26 cellular contexts compared by ENCODE assay signal in genomic region chr9:36825179-36825578, GRCh38.
"Had no signal": no experiment of that assay in that cellular context is flagged by ENCODE, and none has a peak within 500 bp of the region (broad histone marks: within the 10 kb centered on the region; RNA-seq: fewer than 3 reads in every experiment).

No MANE protein-coding gene starts in this region.

- DNase-seq: activated CD4-positive, alpha-beta memory T cell treated with anti-CD3 and anti-CD28 coated beads, Interleukin-2, amount 10 ng/mL, durations not matched to agents 7 days and 5 days; activated CD4-positive, alpha-beta T cell treated with anti-CD3 and anti-CD28 coated beads for 1 hour; activated CD4-positive, alpha-beta T cell treated with anti-CD3 and anti-CD28 coated beads for 4 hours; activated CD4-positive, alpha-beta T cell treated with anti-CD3 and anti-CD28 coated beads, Interleukin-2, amount 10 ng/mL, durations not matched to agents 7 days and 5 days; activated CD4-positive, alpha-beta T cell treated with anti-CD3 and anti-CD28 coated beads, Interleukin-2, amount 50 U/mL, for 4 hours; activated CD8-positive, alpha-beta memory T cell treated with anti-CD3 and anti-CD28 coated beads, Interleukin-2, amount 50 U/mL, for 48 hours; activated naive CD4-positive, alpha-beta T cell; activated naive CD4-positive, alpha-beta T cell treated with anti-CD3 and anti-CD28 coated beads, Interleukin-2, amount 10 ng/mL, durations not matched to agents 7 days and 5 days; activated naive CD8-positive, alpha-beta T cell treated with anti-CD3 and anti-CD28 coated beads, Interleukin-2, amount 10 ng/mL, durations not matched to agents 7 days and 5 days; activated T-cell treated with anti-CD3 and anti-CD28 coated beads for 4 hours; activated T-cell treated with anti-CD3 and anti-CD28 coated beads, Interleukin-2, amount 50 U/mL, for 24 hours; activated T-cell treated with anti-CD3 and anti-CD28 coated beads, Interleukin-2, amount 50 U/mL, for 72 hours; effector memory CD4-positive, alpha-beta T cell; endodermal cell; foreskin fibroblast; gastrocnemius medialis; glutamatergic neuron; heart left ventricle; T-helper 2 cell had no signal

- ATAC-seq: activated naive CD4-positive, alpha-beta T cell treated with anti-CD3 and anti-CD28 coated beads, Interleukin-2, amount 50 U/mL, for 72 hours; activated T-cell treated with anti-CD3 and anti-CD28 coated beads, Interleukin-2, amount 50 U/mL, for 72 hours; esophagus mucosa; gastrocnemius medialis had no signal

- H3K27me3 ChIP-seq: ascending aorta, breast epithelium, cardiac muscle cell, dorsolateral prefrontal cortex had no signal

- H3K4me3 ChIP-seq: ascending aorta, breast epithelium, cardiac muscle cell, coronary artery, dorsolateral prefrontal cortex, gastrocnemius medialis, heart left ventricle had no signal

- H3K4me1 ChIP-seq: ascending aorta, breast epithelium, gastrocnemius medialis, heart left ventricle had no signal

- H3K9me3 ChIP-seq: ascending aorta, breast epithelium, gastrocnemius medialis, heart left ventricle had no signal

- H3K36me3 ChIP-seq: ascending aorta, breast epithelium, cardiac muscle cell, gastrocnemius medialis, heart left ventricle had no signal

- H3K27ac ChIP-seq: ascending aorta, breast epithelium, cardiac muscle cell, coronary artery, dorsolateral prefrontal cortex, gastrocnemius medialis, heart left ventricle had no signal
